11 cellular contexts compared by ENCODE assay signal in genomic region chr12:26112703-26113147, GRCh38. TPM values are rescaled to one million over a fixed set of nuclear protein-coding genes. Genes with fewer than 3 reads are reported as not detected.
DNase-seq lines count a peak whose midpoint lies in the region; ATAC-seq and TF ChIP-seq lines count a peak whose summit lies in the region.
"Had no signal": no experiment of that assay in that cellular context is flagged by ENCODE, and none has a peak within 500 bp of the region (broad histone marks: within the 10 kb centered on the region; RNA-seq: fewer than 3 reads in every experiment).

No MANE protein-coding gene starts in this region.

- peaks cover 24% of the 10 kb centered on the region for H3K4me1 Mint-ChIP-seq in type B pancreatic cell (ENCODE audit: unreplicated experiment)

- no peaks in the 10 kb centered on the region for H3K36me3 ChIP-seq in right atrium auricular region
- H3K36me3 ChIP-seq in PC-3 (ENCODE audit: low read depth, low read length) = no peaks in the 10 kb centered on the region

- CTCF ChIA-PET in PC-3 (lab: Charles Lee) = interaction anchor here (0.6 to 0.7 kb wide), 2 partner anchors 16 to 154 kb away, joined by 3 read pairs; partner anchors contain the start of gene RASSF8

- H3K36me3 Mint-ChIP-seq in type B pancreatic cell = no peaks in the 10 kb centered on the region

- peaks cover 7% of the 10 kb centered on the region for H3F3A ChIP-seq in PC-3 (ENCODE audit: low read length, unreplicated experiment)

- no TSS peak for BruUV-seq in PC-3 (replicated peaks; lab: Mats Ljungman, UMichigan)

- peak overlapping the region; percentile 94 for H3K27ac Mint-ChIP-seq in type B pancreatic cell
- H3K27ac Mint-ChIP-seq: activated T-cell treated with anti-CD3 and anti-CD28 coated beads, Interleukin-2, amount 50 U/mL, for 72 hours had no signal

- DNase-seq in right atrium auricular region (ENCODE audit: low spot score) (no peak), left cardiac atrium (no peak), PC-3 (peak; percentile 95), type B pancreatic cell (ENCODE audit: extremely low spot score, unreplicated experiment) (no peak), Kasumi-1 (lab: John Stamatoyannopoulos, UW) (no peak), NCI-H2081 treated with DMSO at 0.1 percent for 48 hours (lab: John Stamatoyannopoulos, UW) (no peak), kidney tubule cell (ENCODE audit: low spot score) (no peak)
- DNase-seq: activated T-cell treated with anti-CD3 and anti-CD28 coated beads, Interleukin-2, amount 50 U/mL, for 72 hours; NCI-H1048; stimulated activated CD4-positive, alpha-beta T cell treated with anti-CD3 and anti-CD28 coated beads, Interleukin-4, amount 100 ng/mL, for 24 hours had no signal

- H3K27me3 Mint-ChIP-seq in type B pancreatic cell = peaks cover 44% of the 10 kb centered on the region

- peak overlapping the region; percentile 90 for H3K4me2 ChIP-seq in PC-3 (ENCODE audit: low read length)

- H4K20me1 ChIP-seq in PC-3 (ENCODE audit: low read length) = no peaks in the 10 kb centered on the region

- POLR2A ChIA-PET in PC-3 (lab: Charles Lee; ENCODE audit: unreplicated experiment) = no interaction called here

- H3K27ac ChIP-seq in right atrium auricular region = peak overlapping the region; percentile 46 to 97
- H3K27ac ChIP-seq in PC-3 (ENCODE audit: low read length) = peak overlapping the region; percentile 89

- H3K27me3 ChIP-seq in right atrium auricular region (no peaks in the 10 kb centered on the region), PC-3 (ENCODE audit: low read length) (no peaks in the 10 kb centered on the region)

- H3K4me3 ChIP-seq in right atrium auricular region (no peak overlapping the region), PC-3 (ENCODE audit: low read length) (peak overlapping the region; percentile 71), iPS-18c (ENCODE audit: insufficient read depth, low read depth, low read length) (peak overlapping the region; percentile 40)

- H3K4me1 ChIP-seq in right atrium auricular region (peaks cover 0 to 44% of the 10 kb centered on the region in 2 donors), PC-3 (ENCODE audit: insufficient read depth, low read length) (peaks cover 39% of the 10 kb centered on the region)

- peak overlapping the region; percentile 89 for H3K4me3 Mint-ChIP-seq in type B pancreatic cell

- intact Hi-C loops in left cardiac atrium (cut with DNase I) = no loop called here
- intact Hi-C loops in PC-3 (cut with micrococcal nuclease) = loop anchor here (2.0 to 10.0 kb wide), 2 partner anchors 412 to 520 kb away; no protein-coding TSS in a partner anchor

- no peaks in the 10 kb centered on the region for H3K9me2 ChIP-seq in PC-3 (replicated peaks; ENCODE audit: low read length)

- no peak for ATAC-seq in left cardiac atrium
- ATAC-seq in PC-3 = peak; percentile 29
- ATAC-seq: activated T-cell treated with anti-CD3 and anti-CD28 coated beads, Interleukin-2, amount 50 U/mL, for 72 hours had no signal

- H3K79me2 ChIP-seq in PC-3 (ENCODE audit: low read length) = no peaks in the 10 kb centered on the region

- peak overlapping the region; percentile 85 for H3K9ac ChIP-seq in PC-3 (ENCODE audit: low read length)

- H3K9me3 Mint-ChIP-seq in type B pancreatic cell = no peaks in the 10 kb centered on the region
- H3K9me3 Mint-ChIP-seq: activated T-cell treated with anti-CD3 and anti-CD28 coated beads, Interleukin-2, amount 50 U/mL, for 72 hours had no signal

- no peak for TF ChIP-seq CTCF in right atrium auricular region (IDR thresholded peaks at IDR 0.05)
- TF ChIP-seq CTCF in PC-3 (conservative IDR thresholded peaks at IDR 0.05; ENCODE audit: low read depth, low read length) = no peak
- no peak for TF ChIP-seq CTCF in type B pancreatic cell (conservative IDR thresholded peaks at IDR 0.05)

- H3K9me3 ChIP-seq in right atrium auricular region (no peaks in the 10 kb centered on the region), PC-3 (ENCODE audit: low read length) (no peaks in the 10 kb centered on the region), iPS-18c (ENCODE audit: control insufficient read depth, insufficient read depth, low read length) (no peaks in the 10 kb centered on the region)

- peak overlapping the region; percentile 80 for H2AFZ ChIP-seq in PC-3 (ENCODE audit: low read length)

RNA-seq across cellular contexts. Expression of gene BHLHE41, which starts 12.1 kb away (rescaled TPM):
- 10 to 100 TPM; 13.4 to 15.0 TPM for total RNA-seq in right atrium auricular region
- total RNA-seq in left cardiac atrium = 10 to 100 TPM; 18.6 to 35.8 TPM
- total RNA-seq in PC-3 (2014; rRNA removed) = 77.6 and 81.0 TPM in 2 replicates
- 5.8 and 12.5 TPM in 2 replicates for total RNA-seq in type B pancreatic cell (ENCODE audit: low replicate concordance)
- total RNA-seq: activated T-cell treated with anti-CD3 and anti-CD28 coated beads, Interleukin-2, amount 50 U/mL, for 72 hours had no signal

Comparison
In these comparisons a context has a peak if more than half of its experiments do, and no peak if none do; other contexts are left out.
1. H3K4me3 ChIP-seq: peak in PC-3 (single experiment) and iPS-18c (single experiment); none in right atrium auricular region (0 of 2).